ENCODE assay signal across 22 cellular contexts in genomic region chr3:4794331-4794730, GRCh38.
DNase-seq lines count a peak whose midpoint lies in the region; ATAC-seq and TF ChIP-seq lines count a peak whose summit lies in the region.
"Had no signal": no experiment of that assay in that cellular context is flagged by ENCODE, and none has a peak within 500 bp of the region (broad histone marks: within the 10 kb centered on the region; RNA-seq: fewer than 3 reads in every experiment).

No MANE protein-coding gene starts in this region.

- no peak overlapping the region for H3K27ac Mint-ChIP-seq in endothelial cell (ENCODE audit: unreplicated experiment)
- H3K27ac Mint-ChIP-seq: CD8-positive, alpha-beta memory T cell; GM23338 had no signal

- H3K4me1 Mint-ChIP-seq in endothelial cell (ENCODE audit: unreplicated experiment), result no peaks in the 10 kb centered on the region
- H3K4me1 Mint-ChIP-seq: CD8-positive, alpha-beta memory T cell; GM23338 had no signal

- peaks cover 6% of the 10 kb centered on the region for H3K27me3 Mint-ChIP-seq in endothelial cell (ENCODE audit: unreplicated experiment)
- H3K27me3 Mint-ChIP-seq: CD8-positive, alpha-beta memory T cell had no signal

- no peak overlapping the region for H3K4me3 ChIP-seq in sigmoid colon
- H3K4me3 ChIP-seq: GM23338, HAP-1, MG63 had no signal

- H3K27ac ChIP-seq in sigmoid colon, result peak overlapping the region; percentile 6 to 49 (median 17)
- H3K27ac ChIP-seq: C4-2B had no signal

- no peaks in the 10 kb centered on the region for H3K27me3 ChIP-seq in sigmoid colon
- H3K27me3 ChIP-seq: MG63 had no signal

- peaks cover 71% of the 10 kb centered on the region for H3K36me3 Mint-ChIP-seq in endothelial cell (ENCODE audit: low read depth, unreplicated experiment)

- H3K4me3 Mint-ChIP-seq in endothelial cell (ENCODE audit: unreplicated experiment), result no peak overlapping the region
- H3K4me3 Mint-ChIP-seq: CD8-positive, alpha-beta memory T cell; GM23338 had no signal

- DNase-seq in left cardiac atrium (no peak), Right ventricle myocardium superior (no peak), amniotic epithelial cell (ENCODE audit: low read depth) (peak; percentile 7), sigmoid colon (no peak), endothelial cell (ENCODE audit: low spot score) (no peak), DMS53 treated with DMSO at 0.1 percent for 48 hours (lab: John Stamatoyannopoulos, UW; ENCODE audit: unreplicated experiment) (no peak), nucleus accumbens (lab: John Stamatoyannopoulos, UW) (no peak)
- DNase-seq: Calu3; CD8-positive, alpha-beta memory T cell; DMS153; GDM1; MG63; NCI-H1048; NCI-H1417 treated with DMSO at 0.1 percent for 48 hours; NCI-H187; NCI-H446; NCI-H526; OCI-M1 had no signal

- TF ChIP-seq POLR2A in sigmoid colon (IDR thresholded peaks at IDR 0.05), result no peak

- intact Hi-C loops in left cardiac atrium (cut with DNase I) (no loop called here), Right ventricle myocardium superior (cut with DNase I) (no loop called here), sigmoid colon (cut with DNase I) (no loop called here)

- no peak for TF ChIP-seq CTCF in sigmoid colon (IDR thresholded peaks at IDR 0.05)
- TF ChIP-seq CTCF in endothelial cell (IDR thresholded peaks at IDR 0.05; ENCODE audit: unreplicated experiment), result no peak

- ATAC-seq in left cardiac atrium (peak; percentile 30 to 47), Right ventricle myocardium superior (ENCODE audit: poor library complexity) (no peak)
- ATAC-seq: GM23338, Right ventricle myocardium inferior had no signal

- H3K4me1 ChIP-seq in sigmoid colon, result no peaks in the 10 kb centered on the region
- H3K4me1 ChIP-seq: HAP-1 had no signal

- no peaks in the 10 kb centered on the region for H3K9me3 Mint-ChIP-seq in endothelial cell (ENCODE audit: unreplicated experiment)
- H3K9me3 Mint-ChIP-seq: CD8-positive, alpha-beta memory T cell had no signal

- no peaks in the 10 kb centered on the region for H3K9me3 ChIP-seq in sigmoid colon
- H3K9me3 ChIP-seq: HAP-1, MG63 had no signal

- TF ChIP-seq EP300 in sigmoid colon (IDR thresholded peaks at IDR 0.05), result no peak

- H3K36me3 ChIP-seq in sigmoid colon, result peaks cover 6 to 92% (median 17%) of the 10 kb centered on the region in 4 donors
- H3K36me3 ChIP-seq: HAP-1, MG63 had no signal

- 96% methylated on average over 7 of the region's 7 CpGs for WGBS in sigmoid colon, 2 donors
